Comparison of ENCODE assay signal across 8 cellular contexts in genomic region chr2:173962583-173963110, GRCh38. TPM values are rescaled to one million over a fixed set of nuclear protein-coding genes. Genes with fewer than 3 reads are reported as not detected.
A peak's percentile ranks its signal among the peaks of the same experiment; 100 is the strongest.
DNase-seq lines count a peak whose midpoint lies in the region; ATAC-seq, FAIRE-seq and TF ChIP-seq lines count a peak whose summit lies in the region.

No MANE protein-coding gene starts in this region.

- peaks cover 28 to 41% of the 10 kb centered on the region in 2 donors for H3K36me3 Mint-ChIP-seq in CD14-positive monocyte

- H3K4me1 ChIP-seq in muscle layer of duodenum (ENCODE audit: control insufficient read depth in 1 of 2, insufficient read depth in 2 of 2, low read length in 2 of 2) = peaks cover 10 to 40% of the 10 kb centered on the region in 2 donors

- peak overlapping the region; percentile 88 for H3K27ac ChIP-seq in muscle layer of duodenum (ENCODE audit: low read length)

- peaks cover 0 to 5% of the 10 kb centered on the region in 2 donors for H3K9me3 ChIP-seq in muscle layer of duodenum (ENCODE audit: control insufficient read depth in 1 of 2, low read length in 2 of 2)

- peaks cover 0 to 2% (median 0%) of the 10 kb centered on the region in 3 donors for H3K27me3 Mint-ChIP-seq in CD14-positive monocyte (ENCODE audit: low read depth in 3 of 3)

- peak overlapping the region; percentile 92 to 99 (median 98) for H3K27ac Mint-ChIP-seq in CD14-positive monocyte

- TF ChIP-seq CTCF in CD14-positive monocyte (IDR thresholded peaks at IDR 0.05) (no peak), bronchial epithelial cell (IDR thresholded peaks at IDR 0.05; ENCODE audit: insufficient read depth, low read length, severe bottlenecking) (no peak)

- no peak for DNase-seq in CD14-positive monocyte (ENCODE audit: low spot score)
- peak; percentile 35 for DNase-seq in KBM-7
- no peak for DNase-seq in bronchial epithelial cell (ENCODE audit: low read depth)
- no peak for DNase-seq in HK-2 (ENCODE audit: unreplicated experiment)
- DNase-seq in DMS53 treated with DMSO at 0.1 percent for 48 hours (lab: John Stamatoyannopoulos, UW; ENCODE audit: unreplicated experiment) = no peak

- H3K4me3 ChIP-seq in bronchial epithelial cell (ENCODE audit: low read depth, low read length) (peak overlapping the region; percentile 88), muscle layer of duodenum (ENCODE audit: low read depth in 1 of 2, low read length in 2 of 2) (peak overlapping the region; percentile 87 to 93)

- H3K9me3 Mint-ChIP-seq in CD14-positive monocyte = peaks cover 0 to 4% (median 0%) of the 10 kb centered on the region in 7 donors

- ATAC-seq in GM18511 (IDR thresholded peaks at IDR 0.05; ENCODE audit: unreplicated experiment) = no peak
- no peak for ATAC-seq in GM19023 (IDR thresholded peaks at IDR 0.05; ENCODE audit: unreplicated experiment)

- H3K36me3 ChIP-seq in bronchial epithelial cell (ENCODE audit: control insufficient read depth, insufficient read depth, low read length) (peaks cover 2% of the 10 kb centered on the region), muscle layer of duodenum (ENCODE audit: control insufficient read depth in 1 of 2, insufficient read depth in 2 of 2, low read length in 2 of 2) (peaks cover 0 to 5% of the 10 kb centered on the region in 2 donors)

- intact Hi-C loops in CD14-positive monocyte (cut with micrococcal nuclease) = loop anchor here in 1 of 2 donors (10.0 kb wide), 1 partner anchor 48 kb away; no protein-coding TSS in a partner anchor

- peak overlapping the region; percentile 87 for H3K4me3 Mint-ChIP-seq in CD14-positive monocyte

- peaks cover 53% of the 10 kb centered on the region for H3K4me1 Mint-ChIP-seq in CD14-positive monocyte

- FAIRE-seq in bronchial epithelial cell (lab: Jason Lieb, UNC) = no peak

- no peaks in the 10 kb centered on the region for H3K27me3 ChIP-seq in bronchial epithelial cell (ENCODE audit: control insufficient read depth, insufficient read depth, low read length)
- H3K27me3 ChIP-seq in muscle layer of duodenum (ENCODE audit: low read depth, low read length) = no peaks in the 10 kb centered on the region

- in situ Hi-C loops in KBM-7 (cut with MboI; ENCODE audit: low pct_unique_long_range_greater_than_20kb, low sequenced_read_pairs) = no loop called here

RNA-seq across cellular contexts. Expression of gene SP3, which starts 2.5 kb away (rescaled TPM):
- 10 to 100 TPM; 44.8 to 54.2 TPM for polyA plus RNA-seq in CD14-positive monocyte
- 87.7 and 104 TPM in 2 replicates for total RNA-seq in bronchial epithelial cell
